Comparison of ENCODE assay signal across 28 cellular contexts in genomic region chr9:136963341-136963740, GRCh38. TPM values are rescaled to one million over a fixed set of nuclear protein-coding genes. Genes with fewer than 3 reads are reported as not detected.
DNase-seq lines count a peak whose midpoint lies in the region; ATAC-seq and TF ChIP-seq lines count a peak whose summit lies in the region.
"Had no signal": no experiment of that assay in that cellular context is flagged by ENCODE, and none has a peak within 500 bp of the region (broad histone marks: within the 10 kb centered on the region; RNA-seq: fewer than 3 reads in every experiment).

No MANE protein-coding gene starts in this region.

- peak overlapping the region; percentile 28 for H3K4me3 Mint-ChIP-seq in natural killer cell
- H3K4me3 Mint-ChIP-seq in natural killer cell treated with Interleukin-12 subunit alpha and Interleukin-12 subunit beta and Interleukin-15 and Interleukin-18, amount 100 ng/mL, for 72 hours: no peak overlapping the region
- peak overlapping the region; percentile 13 for H3K4me3 Mint-ChIP-seq in central memory CD8-positive, alpha-beta T cell
- H3K4me3 Mint-ChIP-seq in nephron progenitor cell: no peak overlapping the region
- H3K4me3 Mint-ChIP-seq: activated CD4-positive, alpha-beta T cell treated with anti-CD3 and anti-CD28 coated beads for 36 hours; activated naive CD4-positive, alpha-beta T cell treated with anti-CD3 and anti-CD28 coated beads, Interleukin-2, amount 10 ng/mL, durations not matched to agents 7 days and 5 days; activated T-helper 1 cell treated with anti-CD3 and anti-CD28 coated beads, Interleukin-12 subunit alpha, Interleukin-12 subunit beta, Interleukin-2, Interleukin-4 antibody, amounts not matched to agents 30 ng/mL and 10 ng/mL and 1 ng/mL, durations not matched to agents 14 hours and 24 hours and 36 hours; stimulated activated memory B cell treated with anti-CD40 and anti-IgM and Interleukin-4, amounts not matched to agents 10 μg/mL and 1 μg/mL and 100 μg/mL, for 72 hours; T-helper 1 cell treated with Interleukin-12 subunit alpha and Interleukin-12 subunit beta and Interleukin-4 antibody, amounts not matched to agents 30 μg/mL and 1 μg/mL, for 36 hours had no signal

- intact Hi-C loops in natural killer cell (cut with micrococcal nuclease): no loop called here

- ATAC-seq in natural killer cell (no peak), HG02798 (IDR thresholded peaks at IDR 0.05; ENCODE audit: poor library complexity, unreplicated experiment) (no peak)
- no peak for ATAC-seq in natural killer cell treated with Interleukin-12 subunit alpha and Interleukin-12 subunit beta and Interleukin-15 and Interleukin-18, amount 100 ng/mL, for 72 hours
- ATAC-seq in central memory CD8-positive, alpha-beta T cell (replicated peaks; ENCODE audit: extremely low read depth, poor library complexity, severe bottlenecking): no peak
- ATAC-seq: activated CD4-positive, alpha-beta T cell treated with anti-CD3 and anti-CD28 coated beads for 36 hours; left cardiac atrium; sciatic nerve; stimulated activated memory B cell treated with anti-CD40 and anti-IgM and Interleukin-4, amounts not matched to agents 10 μg/mL and 1 μg/mL and 100 μg/mL, for 72 hours had no signal

- TF ChIP-seq CTCF in natural killer cell (IDR thresholded peaks at IDR 0.05): no peak
- no peak for TF ChIP-seq CTCF in nephron progenitor cell (IDR thresholded peaks at IDR 0.05)
- no peak for TF ChIP-seq CTCF in GM10266 (IDR thresholded peaks at IDR 0.05; ENCODE audit: control insufficient read depth, insufficient read depth, low read depth, missing control alignments)

- no peaks in the 10 kb centered on the region for H3K9me3 Mint-ChIP-seq in natural killer cell
- H3K9me3 Mint-ChIP-seq in natural killer cell treated with Interleukin-12 subunit alpha and Interleukin-12 subunit beta and Interleukin-15 and Interleukin-18, amount 100 ng/mL, for 72 hours: no peaks in the 10 kb centered on the region
- H3K9me3 Mint-ChIP-seq in central memory CD8-positive, alpha-beta T cell: no peaks in the 10 kb centered on the region
- no peaks in the 10 kb centered on the region for H3K9me3 Mint-ChIP-seq in nephron progenitor cell
- H3K9me3 Mint-ChIP-seq: activated naive CD4-positive, alpha-beta T cell treated with anti-CD3 and anti-CD28 coated beads, Interleukin-2, amount 10 ng/mL, durations not matched to agents 7 days and 5 days; activated T-helper 1 cell treated with anti-CD3 and anti-CD28 coated beads, Interleukin-12 subunit alpha, Interleukin-12 subunit beta, Interleukin-2, Interleukin-4 antibody, amounts not matched to agents 30 ng/mL and 10 ng/mL and 1 ng/mL, durations not matched to agents 14 hours and 24 hours and 36 hours; stimulated activated memory B cell treated with anti-CD40 and anti-IgM and Interleukin-4, amounts not matched to agents 10 μg/mL and 1 μg/mL and 100 μg/mL, for 72 hours; T-helper 1 cell treated with Interleukin-12 subunit alpha and Interleukin-12 subunit beta and Interleukin-4 antibody, amounts not matched to agents 30 μg/mL and 1 μg/mL, for 36 hours had no signal

- peaks cover 35 to 68% of the 10 kb centered on the region in 2 donors for H3K4me1 Mint-ChIP-seq in natural killer cell
- H3K4me1 Mint-ChIP-seq in natural killer cell treated with Interleukin-12 subunit alpha and Interleukin-12 subunit beta and Interleukin-15 and Interleukin-18, amount 100 ng/mL, for 72 hours (ENCODE audit: low read depth in 2 of 2): peaks cover 23 to 30% of the 10 kb centered on the region in 2 donors
- peaks cover 66% of the 10 kb centered on the region for H3K4me1 Mint-ChIP-seq in central memory CD8-positive, alpha-beta T cell
- H3K4me1 Mint-ChIP-seq in nephron progenitor cell: peaks cover 21% of the 10 kb centered on the region

- no peaks in the 10 kb centered on the region for H3K36me3 Mint-ChIP-seq in natural killer cell
- no peaks in the 10 kb centered on the region for H3K36me3 Mint-ChIP-seq in natural killer cell treated with Interleukin-12 subunit alpha and Interleukin-12 subunit beta and Interleukin-15 and Interleukin-18, amount 100 ng/mL, for 72 hours
- H3K36me3 Mint-ChIP-seq in central memory CD8-positive, alpha-beta T cell (ENCODE audit: insufficient read depth): peaks cover 12% of the 10 kb centered on the region
- H3K36me3 Mint-ChIP-seq in nephron progenitor cell (ENCODE audit: low read depth): no peaks in the 10 kb centered on the region
- H3K36me3 Mint-ChIP-seq: activated naive CD4-positive, alpha-beta T cell treated with anti-CD3 and anti-CD28 coated beads, Interleukin-2, amount 10 ng/mL, durations not matched to agents 7 days and 5 days; stimulated activated memory B cell treated with anti-CD40 and anti-IgM and Interleukin-4, amounts not matched to agents 10 μg/mL and 1 μg/mL and 100 μg/mL, for 72 hours had no signal

- H3K27me3 Mint-ChIP-seq in natural killer cell (ENCODE audit: low read depth in 2 of 2) (no peaks in the 10 kb centered on the region), nephron progenitor cell (ENCODE audit: low read depth, poor library complexity) (peaks cover 15% of the 10 kb centered on the region)
- H3K27me3 Mint-ChIP-seq in natural killer cell treated with Interleukin-12 subunit alpha and Interleukin-12 subunit beta and Interleukin-15 and Interleukin-18, amount 100 ng/mL, for 72 hours: no peaks in the 10 kb centered on the region
- H3K27me3 Mint-ChIP-seq in central memory CD8-positive, alpha-beta T cell: no peaks in the 10 kb centered on the region
- H3K27me3 Mint-ChIP-seq: activated CD4-positive, alpha-beta T cell treated with anti-CD3 and anti-CD28 coated beads for 36 hours had no signal

- peak overlapping the region; percentile 76 to 85 for H3K27ac Mint-ChIP-seq in natural killer cell
- H3K27ac Mint-ChIP-seq in natural killer cell treated with Interleukin-12 subunit alpha and Interleukin-12 subunit beta and Interleukin-15 and Interleukin-18, amount 100 ng/mL, for 72 hours: no peak overlapping the region
- no peak overlapping the region for H3K27ac Mint-ChIP-seq in central memory CD8-positive, alpha-beta T cell (ENCODE audit: low read depth)
- peak overlapping the region; percentile 74 for H3K27ac Mint-ChIP-seq in nephron progenitor cell
- H3K27ac Mint-ChIP-seq: activated CD4-positive, alpha-beta T cell treated with anti-CD3 and anti-CD28 coated beads for 36 hours; activated T-helper 1 cell treated with anti-CD3 and anti-CD28 coated beads, Interleukin-12 subunit alpha, Interleukin-12 subunit beta, Interleukin-2, Interleukin-4 antibody, amounts not matched to agents 30 ng/mL and 10 ng/mL and 1 ng/mL, durations not matched to agents 14 hours and 24 hours and 36 hours; stimulated activated memory B cell treated with anti-CD40 and anti-IgM and Interleukin-4, amounts not matched to agents 10 μg/mL and 1 μg/mL and 100 μg/mL, for 72 hours; T-helper 1 cell treated with Interleukin-12 subunit alpha and Interleukin-12 subunit beta and Interleukin-4 antibody, amounts not matched to agents 30 μg/mL and 1 μg/mL, for 36 hours had no signal

- DNase-seq in natural killer cell: no peak
- no peak for DNase-seq in natural killer cell treated with Interleukin-12 subunit alpha and Interleukin-12 subunit beta and Interleukin-15 and Interleukin-18, amount 100 ng/mL, for 72 hours (ENCODE audit: low spot score)
- no peak for DNase-seq in central memory CD8-positive, alpha-beta T cell (ENCODE audit: low spot score in 2 of 2)
- no peak for DNase-seq in nephron progenitor cell
- DNase-seq in SW 1271 (lab: John Stamatoyannopoulos, UW): no peak
- no peak for DNase-seq in GM10266 (ENCODE audit: extremely low spot score)
- no peak for DNase-seq in NCI-H2107 treated with DMSO at 0.1 percent for 48 hours (lab: John Stamatoyannopoulos, UW; ENCODE audit: unreplicated experiment)
- DNase-seq: activated CD4-positive, alpha-beta T cell treated with anti-CD3 and anti-CD28 coated beads for 36 hours; activated naive CD4-positive, alpha-beta T cell treated with anti-CD3 and anti-CD28 coated beads, Interleukin-2, amount 10 ng/mL, durations not matched to agents 7 days and 5 days; colonic mucosa; DMS79 treated with DMSO at 0.1 percent for 48 hours; esophagus squamous epithelium; foreskin melanocyte; GF-D8; KG1; left cardiac atrium; mammary epithelial cell; MG63; NCI-H2029 treated with DMSO at 0.1 percent for 48 hours; NCI-H446; stimulated activated CD4-positive, alpha-beta T cell treated with anti-CD3 and anti-CD28 coated beads, Interleukin-4, amount 100 ng/mL, for 24 hours had no signal

RNA-seq across cellular contexts. Expression of gene LCN12, which starts 11.3 kb away (rescaled TPM):
- total RNA-seq in natural killer cell: 10 to 100 TPM in 1 of 3 donors, 1 to 10 TPM in 2; 9.2 to 11.3 (median 9.8) TPM
- total RNA-seq in natural killer cell treated with Interleukin-12 subunit alpha and Interleukin-12 subunit beta and Interleukin-15 and Interleukin-18, amount 100 ng/mL, for 72 hours: 1 to 10 TPM; 2.0 to 2.2 TPM
- total RNA-seq: esophagus squamous epithelium had no signal

RNA-seq across cellular contexts. Expression of gene PTGDS, which starts 14.0 kb away (rescaled TPM):
- 100 to 1,000 TPM; 157 to 361 (median 296) TPM for total RNA-seq in natural killer cell
- 1 to 10 TPM; 1.7 to 4.4 TPM for total RNA-seq in natural killer cell treated with Interleukin-12 subunit alpha and Interleukin-12 subunit beta and Interleukin-15 and Interleukin-18, amount 100 ng/mL, for 72 hours
- total RNA-seq: activated CD4-positive, alpha-beta T cell treated with anti-CD3 and anti-CD28 coated beads for 36 hours had no signal

RNA-seq across cellular contexts. Expression of gene C8G, which starts 18.3 kb away (rescaled TPM):
- 1 to 10 TPM; 3.9 to 8.5 (median 7.3) TPM for total RNA-seq in natural killer cell
- 1 to 10 TPM; 2.4 to 2.5 TPM for total RNA-seq in natural killer cell treated with Interleukin-12 subunit alpha and Interleukin-12 subunit beta and Interleukin-15 and Interleukin-18, amount 100 ng/mL, for 72 hours
- total RNA-seq: prostate gland, sciatic nerve, thoracic aorta had no signal

RNA-seq across cellular contexts. Expression of gene FBXW5, which starts 18.8 kb away (rescaled TPM):
- total RNA-seq in natural killer cell: 100 to 1,000 TPM; 117 to 144 (median 136) TPM
- total RNA-seq in natural killer cell treated with Interleukin-12 subunit alpha and Interleukin-12 subunit beta and Interleukin-15 and Interleukin-18, amount 100 ng/mL, for 72 hours: 100 to 1,000 TPM; 102 to 155 TPM

RNA-seq across cellular contexts. Expression of gene LCNL1, which starts 19.5 kb away (rescaled TPM):
- 1 to 10 TPM; 4.9 to 8.4 (median 8.2) TPM for total RNA-seq in natural killer cell
- under 1 TPM in 1 of 2 donors, not detected in 1; 0.21 TPM for total RNA-seq in natural killer cell treated with Interleukin-12 subunit alpha and Interleukin-12 subunit beta and Interleukin-15 and Interleukin-18, amount 100 ng/mL, for 72 hours
- total RNA-seq: activated CD4-positive, alpha-beta T cell treated with anti-CD3 and anti-CD28 coated beads for 36 hours; activated T-helper 1 cell treated with anti-CD3 and anti-CD28 coated beads, Interleukin-12 subunit alpha, Interleukin-12 subunit beta, Interleukin-2, Interleukin-4 antibody, amounts not matched to agents 30 ng/mL and 10 ng/mL and 1 ng/mL, durations not matched to agents 14 hours and 24 hours and 36 hours; colonic mucosa; thoracic aorta had no signal

Comparison
In these comparisons a context has a peak if more than half of its experiments do, and no peak if none do; other contexts are left out.
1. H3K27ac Mint-ChIP-seq: peak in natural killer cell (2 of 2) and nephron progenitor cell (single experiment); none in natural killer cell treated with Interleukin-12 subunit alpha and Interleukin-12 subunit beta and Interleukin-15 and Interleukin-18, amount 100 ng/mL, for 72 hours (0 of 2) and central memory CD8-positive, alpha-beta T cell (single experiment).
2. H3K4me3 Mint-ChIP-seq: peak in natural killer cell (single experiment) and central memory CD8-positive, alpha-beta T cell (single experiment); none in natural killer cell treated with Interleukin-12 subunit alpha and Interleukin-12 subunit beta and Interleukin-15 and Interleukin-18, amount 100 ng/mL, for 72 hours (single experiment) and nephron progenitor cell (single experiment).
3. RNA of gene PTGDS, which starts 14.0 kb away (total RNA-seq): 157 to 361 TPM in natural killer cell; 1.7 to 4.4 TPM in natural killer cell treated with Interleukin-12 subunit alpha and Interleukin-12 subunit beta and Interleukin-15 and Interleukin-18, amount 100 ng/mL, for 72 hours; every median in the first group is over 10 times any median in the second.